In the genomic region with DNA sequence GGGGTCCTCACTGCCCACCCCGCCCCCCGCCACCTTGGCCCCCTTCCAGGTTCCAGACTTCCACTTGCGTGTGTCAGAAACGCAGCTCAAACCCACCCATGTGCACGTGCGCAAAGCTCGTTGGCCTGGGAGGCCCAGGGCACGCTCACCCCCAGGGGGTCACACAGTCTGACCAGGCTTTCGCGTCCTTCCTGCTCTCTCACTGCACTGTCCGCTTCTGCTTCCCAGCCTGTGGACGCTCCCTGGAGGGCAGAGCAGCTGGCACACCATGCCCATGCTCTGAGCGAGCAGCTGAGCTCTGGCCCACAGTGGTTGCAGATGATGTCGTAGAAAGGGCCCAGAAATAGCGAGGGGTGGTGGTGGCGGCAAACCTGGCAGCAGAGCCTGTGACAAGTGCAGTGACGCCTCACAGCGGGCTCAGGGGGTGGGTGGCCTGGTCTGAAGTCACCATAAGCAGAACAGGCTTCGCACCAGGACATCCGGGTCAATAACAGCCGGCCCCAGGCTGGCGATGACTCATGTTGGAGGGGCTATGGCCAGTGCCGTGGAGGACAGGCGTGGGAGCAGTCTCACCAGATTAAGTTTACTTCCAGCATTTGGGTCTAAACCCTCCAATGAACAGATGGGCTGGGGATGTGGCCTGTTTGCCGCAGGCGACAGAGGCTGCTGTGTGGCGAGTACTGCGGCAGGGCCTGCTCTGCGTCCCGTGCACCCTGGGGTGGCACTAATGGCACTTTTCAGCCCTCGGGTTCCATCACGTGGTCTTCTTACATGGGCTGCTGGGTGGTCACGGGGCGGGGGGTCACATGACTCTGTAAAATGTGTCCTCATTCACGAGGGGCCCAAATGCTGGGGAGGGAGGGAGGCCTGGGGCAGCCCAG, we compare ENCODE assay signal across 1 cellular context.
TF ChIP-seq lines count a peak whose summit lies in the region.

No MANE protein-coding gene starts in this region.

TF ChIP-seq in K562, 482 proteins besides CTCF, POLR2A, EP300 and RAD21 (continued from another document):
- TF ChIP-seq, protein P1, sequence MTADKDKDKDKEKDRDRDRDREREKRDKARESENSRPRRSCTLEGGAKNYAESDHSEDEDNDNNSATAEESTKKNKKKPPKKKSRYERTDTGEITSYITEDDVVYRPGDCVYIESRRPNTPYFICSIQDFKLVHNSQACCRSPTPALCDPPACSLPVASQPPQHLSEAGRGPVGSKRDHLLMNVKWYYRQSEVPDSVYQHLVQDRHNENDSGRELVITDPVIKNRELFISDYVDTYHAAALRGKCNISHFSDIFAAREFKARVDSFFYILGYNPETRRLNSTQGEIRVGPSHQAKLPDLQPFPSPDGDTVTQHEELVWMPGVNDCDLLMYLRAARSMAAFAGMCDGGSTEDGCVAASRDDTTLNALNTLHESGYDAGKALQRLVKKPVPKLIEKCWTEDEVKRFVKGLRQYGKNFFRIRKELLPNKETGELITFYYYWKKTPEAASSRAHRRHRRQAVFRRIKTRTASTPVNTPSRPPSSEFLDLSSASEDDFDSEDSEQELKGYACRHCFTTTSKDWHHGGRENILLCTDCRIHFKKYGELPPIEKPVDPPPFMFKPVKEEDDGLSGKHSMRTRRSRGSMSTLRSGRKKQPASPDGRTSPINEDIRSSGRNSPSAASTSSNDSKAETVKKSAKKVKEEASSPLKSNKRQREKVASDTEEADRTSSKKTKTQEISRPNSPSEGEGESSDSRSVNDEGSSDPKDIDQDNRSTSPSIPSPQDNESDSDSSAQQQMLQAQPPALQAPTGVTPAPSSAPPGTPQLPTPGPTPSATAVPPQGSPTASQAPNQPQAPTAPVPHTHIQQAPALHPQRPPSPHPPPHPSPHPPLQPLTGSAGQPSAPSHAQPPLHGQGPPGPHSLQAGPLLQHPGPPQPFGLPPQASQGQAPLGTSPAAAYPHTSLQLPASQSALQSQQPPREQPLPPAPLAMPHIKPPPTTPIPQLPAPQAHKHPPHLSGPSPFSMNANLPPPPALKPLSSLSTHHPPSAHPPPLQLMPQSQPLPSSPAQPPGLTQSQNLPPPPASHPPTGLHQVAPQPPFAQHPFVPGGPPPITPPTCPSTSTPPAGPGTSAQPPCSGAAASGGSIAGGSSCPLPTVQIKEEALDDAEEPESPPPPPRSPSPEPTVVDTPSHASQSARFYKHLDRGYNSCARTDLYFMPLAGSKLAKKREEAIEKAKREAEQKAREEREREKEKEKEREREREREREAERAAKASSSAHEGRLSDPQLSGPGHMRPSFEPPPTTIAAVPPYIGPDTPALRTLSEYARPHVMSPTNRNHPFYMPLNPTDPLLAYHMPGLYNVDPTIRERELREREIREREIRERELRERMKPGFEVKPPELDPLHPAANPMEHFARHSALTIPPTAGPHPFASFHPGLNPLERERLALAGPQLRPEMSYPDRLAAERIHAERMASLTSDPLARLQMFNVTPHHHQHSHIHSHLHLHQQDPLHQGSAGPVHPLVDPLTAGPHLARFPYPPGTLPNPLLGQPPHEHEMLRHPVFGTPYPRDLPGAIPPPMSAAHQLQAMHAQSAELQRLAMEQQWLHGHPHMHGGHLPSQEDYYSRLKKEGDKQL (CRISPR knock-in tag; IDR thresholded peaks at IDR 0.05; ENCODE audit: borderline replicate concordance): no peak
- TF ChIP-seq PCBP2 (IDR thresholded peaks at IDR 0.05; ENCODE audit: low read depth, low read length, poor library complexity, severe bottlenecking): no peak
TF ChIP-seq in K562: peak in this region for 69.
